In the genomic region with DNA sequence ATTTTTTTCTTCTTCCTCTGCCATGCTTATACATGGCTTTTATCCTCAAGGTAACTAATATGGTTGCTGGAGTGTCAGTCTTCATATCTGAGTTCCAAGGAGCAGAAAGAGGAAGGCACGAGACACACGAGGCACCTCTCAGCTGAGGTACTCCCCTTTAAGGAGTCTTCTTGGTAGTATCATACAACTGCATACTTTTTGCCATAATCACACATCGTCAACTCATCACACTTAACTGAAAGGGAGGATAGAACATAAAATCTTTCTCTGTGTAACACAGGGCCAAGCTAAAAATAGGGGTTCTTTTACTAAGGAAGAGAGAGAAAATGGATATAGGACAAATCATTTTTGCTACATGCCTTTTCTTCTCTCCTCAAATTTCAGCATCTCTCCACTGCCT, we compare ENCODE assay signal across 22 cellular contexts.
DNase-seq lines count a peak whose midpoint lies in the region; FAIRE-seq and TF ChIP-seq lines count a peak whose summit lies in the region.
"Had no signal": no experiment of that assay in that cellular context is flagged by ENCODE, and none has a peak within 500 bp of the region (broad histone marks: within the 10 kb centered on the region; RNA-seq: fewer than 3 reads in every experiment).

No MANE protein-coding gene starts in this region.

- no peak overlapping the region for H3K4me3 ChIP-seq in osteoblast (ENCODE audit: insufficient read depth, low read length)
- H3K4me3 ChIP-seq: BLaER1 had no signal

- H3K36me3 ChIP-seq in osteoblast (ENCODE audit: insufficient read depth, low read length) = no peaks in the 10 kb centered on the region
- H3K36me3 ChIP-seq: BLaER1 had no signal

- no peak for TF ChIP-seq CTCF in osteoblast (IDR thresholded peaks at IDR 0.05; ENCODE audit: extremely low read depth, low read depth, low read length)

- H2AFZ ChIP-seq in osteoblast (ENCODE audit: low read length) = no peak overlapping the region

- H3K4me1 ChIP-seq in osteoblast (ENCODE audit: insufficient read depth, low read length) = no peaks in the 10 kb centered on the region
- H3K4me1 ChIP-seq: BLaER1, Caco-2 had no signal

- TF ChIP-seq POLR2A in H54 (IDR thresholded peaks at IDR 0.05; ENCODE audit: low read depth, low read length) = no peak

- DNase-seq in EH (ENCODE audit: low read depth) = peak; percentile 21
- no peak for DNase-seq in H54 (ENCODE audit: insufficient read length, low spot score)
- DNase-seq in LHCN-M2 (ENCODE audit: low read depth) = peak; percentile 44
- peak; percentile 32 for DNase-seq in osteoblast (ENCODE audit: insufficient read length, low spot score, missing footprints)
- no peak for DNase-seq in SHP77 (lab: John Stamatoyannopoulos, UW)
- no peak for DNase-seq in NCI-H2081 treated with DMSO at 0.1 percent for 48 hours (lab: John Stamatoyannopoulos, UW)
- no peak for DNase-seq in GF-D8 (lab: John Stamatoyannopoulos, UW)
- no peak for DNase-seq in GM19239 (ENCODE audit: insufficient read length, low spot score)
- DNase-seq: Caco-2; CD4-positive, CD25-positive, alpha-beta regulatory T cell; CD8-positive, alpha-beta T cell; DMS 273 treated with DMSO at 0.1 percent for 48 hours; DMS79; GDM1; GOT3; H7 had no signal

- H3K4me2 ChIP-seq in osteoblast (ENCODE audit: insufficient read depth, low read length) = no peak overlapping the region
- H3K4me2 ChIP-seq: BLaER1 had no signal

- FAIRE-seq in H54 (lab: Jason Lieb, UNC) = peak; percentile 11
- no peak for FAIRE-seq in GM19239 (lab: Jason Lieb, UNC)
- FAIRE-seq: A204.1, GM12891, GM18507 had no signal

- no peaks in the 10 kb centered on the region for H3K9me3 ChIP-seq in osteoblast (ENCODE audit: low read depth, low read length)
- H3K9me3 ChIP-seq: Caco-2 had no signal

- no peak overlapping the region for H3K27ac ChIP-seq in osteoblast (ENCODE audit: low read depth, low read length)
- H3K27ac ChIP-seq: 22Rv1, BLaER1, C4-2B had no signal

- no peaks in the 10 kb centered on the region for H3K27me3 ChIP-seq in osteoblast (ENCODE audit: insufficient read depth, low read length)
- H3K27me3 ChIP-seq: BLaER1 had no signal

- H4K20me1 ChIP-seq in osteoblast (ENCODE audit: insufficient read depth, low read length) = no peaks in the 10 kb centered on the region
- H4K20me1 ChIP-seq: BLaER1 had no signal

- H3K79me2 ChIP-seq in osteoblast (ENCODE audit: insufficient read depth, low read length) = no peaks in the 10 kb centered on the region

Comparison
In these comparisons a context has a peak if more than half of its experiments do, and no peak if none do; other contexts are left out.
1. DNase-seq: peak in EH (single experiment), LHCN-M2 (single experiment) and osteoblast (single experiment); none in H54 (single experiment), SHP77 (0 of 2), NCI-H2081 treated with DMSO at 0.1 percent for 48 hours (single experiment), GF-D8 (single experiment) and GM19239 (single experiment).